Comparison of ENCODE assay signal across 10 cellular contexts in genomic region chr2:160209457-160209856, GRCh38. TPM values are rescaled to one million over a fixed set of nuclear protein-coding genes. Genes with fewer than 3 reads are reported as not detected.
A peak's percentile ranks its signal among the peaks of the same experiment; 100 is the strongest.
DNase-seq lines count a peak whose midpoint lies in the region; ATAC-seq, FAIRE-seq and TF ChIP-seq lines count a peak whose summit lies in the region.
"Had no signal": no experiment of that assay in that cellular context is flagged by ENCODE, and none has a peak within 500 bp of the region (broad histone marks: within the 10 kb centered on the region; RNA-seq: fewer than 3 reads in every experiment).

No MANE protein-coding gene starts in this region.

- peak in 1 of 2 experiments; percentile 79; a peak in 2 of 5 replicates for TF ChIP-seq EP300 in A549 (IDR thresholded peaks at IDR 0.05)

- DNase-seq in A549 (ENCODE audit: low read depth in 1 of 2, low spot score in 1 of 2) = peak in 1 of 2 experiments; percentile 71
- DNase-seq in body of pancreas = peak in 1 of 4 donors; percentile 50
- DNase-seq in lower lobe of right lung = no peak
- no peak for DNase-seq in inferior parietal cortex (ENCODE audit: extremely low spot score)
- no peak for DNase-seq in NK-92 (lab: John Stamatoyannopoulos, UW; ENCODE audit: unreplicated experiment)
- DNase-seq in activated T-cell treated with anti-CD3 and anti-CD28 coated beads, Interleukin-2, amount 50 U/mL, for 48 hours = no peak
- no peak for DNase-seq in HT-29 (ENCODE audit: low spot score)
- DNase-seq: activated CD4-positive, alpha-beta T cell treated with anti-CD3 and anti-CD28 coated beads, Interleukin-2, amount 50 U/mL, for 1 hour; BE2C had no signal

- POLR2A ChIA-PET in A549 (lab: Yijun Ruan, JAX) = interaction anchor here (0.5 to 2.7 kb wide), 8 partner anchors 15 to 195 kb away, joined by 3 to 10 read pairs (median 4); no protein-coding TSS in a partner anchor

- peak overlapping the region; percentile 77 for H3K4me2 ChIP-seq in A549

- no peak for TF ChIP-seq CTCF in A549 (IDR thresholded peaks at IDR 0.05)
- no peak for TF ChIP-seq CTCF in body of pancreas (IDR thresholded peaks at IDR 0.05)
- no peak for TF ChIP-seq CTCF in lower lobe of right lung (IDR thresholded peaks at IDR 0.05)

- H3K9me3 ChIP-seq in A549 = peaks cover 6% of the 10 kb centered on the region
- H3K9me3 ChIP-seq in body of pancreas = no peaks in the 10 kb centered on the region
- H3K9me3 ChIP-seq in lower lobe of right lung = no peaks in the 10 kb centered on the region
- H3K9me3 ChIP-seq: BE2C had no signal

- TF ChIP-seq POLR2A in A549 (IDR thresholded peaks at IDR 0.05; ENCODE audit: low read length) (no peak), body of pancreas (IDR thresholded peaks at IDR 0.05) (no peak)

- intact Hi-C loops in body of pancreas (cut with DNase I) (no loop called here), lower lobe of right lung (cut with DNase I) (no loop called here)

- no peaks in the 10 kb centered on the region for H3K36me3 ChIP-seq in body of pancreas (replicated peaks in 1 of 2; ENCODE audit: insufficient read depth in 1 of 2, low read depth in 2 of 2)
- no peaks in the 10 kb centered on the region for H3K36me3 ChIP-seq in lower lobe of right lung
- H3K36me3 ChIP-seq: BE2C had no signal

- CTCF ChIA-PET in A549 (lab: Yijun Ruan, JAX) = interaction anchor here (0.6 to 6.5 kb wide), 18 partner anchors 9 to 783 kb away, joined by 3 to 49 read pairs (median 8); no protein-coding TSS in a partner anchor

- FAIRE-seq in A549 (lab: Jason Lieb, UNC) = no peak

- H3K4me1 ChIP-seq in A549 (peaks cover 91% of the 10 kb centered on the region), body of pancreas (peaks cover 29% of the 10 kb centered on the region), lower lobe of right lung (peaks cover 42% of the 10 kb centered on the region)

- 8% methylated on average over 2 of the region's 2 CpGs for WGBS in A549 (ENCODE audit: missing lambda C conversion rate)
- 60 to 62% methylated on average over 2 of the region's 2 CpGs for WGBS in body of pancreas, 2 donors

- peak overlapping the region; percentile 97 to 99 for H3K27ac ChIP-seq in A549
- peak overlapping the region in 2 of 4 donors; percentile 57 to 70 for H3K27ac ChIP-seq in body of pancreas
- peak overlapping the region; percentile 74 for H3K27ac ChIP-seq in lower lobe of right lung

- no peak overlapping the region for H3K4me3 ChIP-seq in A549
- no peak overlapping the region for H3K4me3 ChIP-seq in body of pancreas
- no peak overlapping the region for H3K4me3 ChIP-seq in lower lobe of right lung

- H3K27me3 ChIP-seq in body of pancreas (no peaks in the 10 kb centered on the region), lower lobe of right lung (ENCODE audit: low read depth) (no peaks in the 10 kb centered on the region)
- H3K27me3 ChIP-seq: BE2C had no signal

- ATAC-seq in A549 = peak; percentile 7 to 48; a peak in 4 of 6 replicates
- ATAC-seq in HG02852 (IDR thresholded peaks at IDR 0.05; ENCODE audit: unreplicated experiment) = peak; percentile 30
- ATAC-seq in body of pancreas = peak; percentile 76
- peak; percentile 22 to 55 for ATAC-seq in lower lobe of right lung

- TF ChIP-seq RAD21 in A549 (conservative IDR thresholded peaks at IDR 0.05 in 1 of 2, IDR thresholded peaks at IDR 0.05 in 1 of 2) = 0 out of 5 replicates have a peak, but pooled peaks have one; percentile 3 to 16

TF ChIP-seq in A549, 52 proteins besides CTCF, POLR2A, EP300 and RAD21 (continues in another document):
- TF ChIP-seq FOSB (CRISPR knock-in tag; IDR thresholded peaks at IDR 0.05) (no peak), REST (IDR thresholded peaks at IDR 0.05) (no peak), HOXB5 (CRISPR knock-in tag; IDR thresholded peaks at IDR 0.05) (peak; percentile 65; the same call in 1 of the 2 replicates), HES2 (IDR thresholded peaks at IDR 0.05) (no peak), MAX (IDR thresholded peaks at IDR 0.05) (no peak; the same call in 1 of the 2 replicates), SREBF2 (IDR thresholded peaks at IDR 0.05) (no peak), KDM1A (IDR thresholded peaks at IDR 0.05; ENCODE audit: low read depth) (no peak), NR3C1 (IDR thresholded peaks at IDR 0.05) (no peak), CBX2 (IDR thresholded peaks at IDR 0.05; ENCODE audit: borderline replicate concordance, low read depth) (no peak), HDAC2 (IDR thresholded peaks at IDR 0.05) (no peak), E2F6 (IDR thresholded peaks at IDR 0.05; ENCODE audit: borderline replicate concordance, low read depth) (0 out of 2 replicates have a peak, but pooled peaks have one; percentile 29), EHF (CRISPR knock-in tag; IDR thresholded peaks at IDR 0.05) (no peak), BHLHE40 (IDR thresholded peaks at IDR 0.05; ENCODE audit: low read depth, low read length) (no peak), CHD2 (IDR thresholded peaks at IDR 0.05; ENCODE audit: low read length, partially characterized antibody) (no peak), EHMT2 (IDR thresholded peaks at IDR 0.05; ENCODE audit: low read depth) (no peak), RCOR1 (IDR thresholded peaks at IDR 0.05; ENCODE audit: low read depth, low read length) (no peak), MYC (IDR thresholded peaks at IDR 0.05; ENCODE audit: borderline replicate concordance, low read length) (no peak), HEYL (CRISPR knock-in tag; IDR thresholded peaks at IDR 0.05) (no peak), USF2 (IDR thresholded peaks at IDR 0.05) (no peak), TP53 (CRISPR knock-in tag; IDR thresholded peaks at IDR 0.05) (no peak), RARB (CRISPR knock-in tag; IDR thresholded peaks at IDR 0.05) (no peak)
- TF ChIP-seq, protein P1, sequence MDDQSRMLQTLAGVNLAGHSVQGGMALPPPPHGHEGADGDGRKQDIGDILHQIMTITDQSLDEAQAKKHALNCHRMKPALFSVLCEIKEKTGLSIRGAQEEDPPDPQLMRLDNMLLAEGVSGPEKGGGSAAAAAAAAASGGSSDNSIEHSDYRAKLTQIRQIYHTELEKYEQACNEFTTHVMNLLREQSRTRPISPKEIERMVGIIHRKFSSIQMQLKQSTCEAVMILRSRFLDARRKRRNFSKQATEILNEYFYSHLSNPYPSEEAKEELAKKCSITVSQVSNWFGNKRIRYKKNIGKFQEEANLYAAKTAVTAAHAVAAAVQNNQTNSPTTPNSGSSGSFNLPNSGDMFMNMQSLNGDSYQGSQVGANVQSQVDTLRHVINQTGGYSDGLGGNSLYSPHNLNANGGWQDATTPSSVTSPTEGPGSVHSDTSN (IDR thresholded peaks at IDR 0.05) = no peak

RNA-seq across cellular contexts. Expression of gene ITGB6, which starts 9.4 kb away (rescaled TPM):
- polyA plus RNA-seq in A549 (2011; rRNA removed) (4.8 and 5.0 TPM in 2 replicates), A549 (2017; fragmentation: RNase III; extraction: RNeasy Plus Mini Kit Qiagen cat#74134 plus additional on column Dnase treatment) (4.1 to 4.8 TPM (median 4.2 TPM) in 3 replicates)
- polyA plus RNA-seq in A549 (2012; cell fraction: cytosol; rRNA removed) = 1.5 and 1.9 TPM in 2 replicates
- 4.0 and 5.1 TPM in 2 replicates for polyA plus RNA-seq in A549 (2012; cell fraction: nucleus; rRNA removed)
- polyA minus RNA-seq in A549 (2011; rRNA and poly(A)+ RNA removed) = 4.1 and 4.5 TPM in 2 replicates
- total RNA-seq in body of pancreas (1 to 10 TPM; 5.3 to 9.9 TPM), lower lobe of right lung (65.2 TPM)
- total RNA-seq in HT-29 (2014; rRNA removed; shearing (Covaris generic)) = 14.3 and 14.8 TPM in 2 replicates
